ENCODE assay signal across 16 cellular contexts in genomic region chr9:124773473-124774130, GRCh38. TPM values are rescaled to one million over a fixed set of nuclear protein-coding genes. Genes with fewer than 3 reads are reported as not detected.
DNase-seq lines count a peak whose midpoint lies in the region; ATAC-seq and TF ChIP-seq lines count a peak whose summit lies in the region.
"Had no signal": no experiment of that assay in that cellular context is flagged by ENCODE, and none has a peak within 500 bp of the region (broad histone marks: within the 10 kb centered on the region; RNA-seq: fewer than 3 reads in every experiment).

No MANE protein-coding gene starts in this region.

- H3K27me3 Mint-ChIP-seq in stimulated activated naive CD8-positive, alpha-beta T cell treated with anti-CD3 and anti-CD28 coated beads, Interleukin-15, amount 100 ng/mL, for 72 hours: peaks cover 86% of the 10 kb centered on the region
- H3K27me3 Mint-ChIP-seq in T-helper 17 cell (peaks cover 50% of the 10 kb centered on the region), memory B cell (peaks cover 24% of the 10 kb centered on the region), type B pancreatic cell (peaks cover 44% of the 10 kb centered on the region)

- peak overlapping the region in 1 of 2 donors; percentile 2 for H3K4me3 Mint-ChIP-seq in stimulated activated naive CD8-positive, alpha-beta T cell treated with anti-CD3 and anti-CD28 coated beads, Interleukin-15, amount 100 ng/mL, for 72 hours
- H3K4me3 Mint-ChIP-seq in T-helper 17 cell: peak overlapping the region; percentile 45
- peak overlapping the region; percentile 3 for H3K4me3 Mint-ChIP-seq in memory B cell
- H3K4me3 Mint-ChIP-seq in type B pancreatic cell: peak overlapping the region; percentile 73
- H3K4me3 Mint-ChIP-seq: activated naive CD8-positive, alpha-beta T cell treated with anti-CD3 and anti-CD28 coated beads for 36 hours had no signal

- no peak for DNase-seq in stimulated activated naive CD8-positive, alpha-beta T cell treated with anti-CD3 and anti-CD28 coated beads, Interleukin-15, amount 100 ng/mL, for 72 hours
- no peak for DNase-seq in stimulated activated naive CD8-positive, alpha-beta T cell treated with anti-CD3 and anti-CD28 coated beads, Interleukin-15, Interleukin-2, amounts not matched to agents 100 U/mL and 50 U/mL, for 24 hours
- DNase-seq in T-helper 17 cell (no peak), memory B cell (ENCODE audit: low spot score in 2 of 2) (no peak), type B pancreatic cell (ENCODE audit: extremely low spot score, unreplicated experiment) (no peak), NCI-H2081 (lab: John Stamatoyannopoulos, UW) (no peak), NCI-H748 (lab: John Stamatoyannopoulos, UW; ENCODE audit: unreplicated experiment) (no peak)

- ATAC-seq in stimulated activated naive CD8-positive, alpha-beta T cell treated with anti-CD3 and anti-CD28 coated beads, Interleukin-15, amount 100 ng/mL, for 72 hours: peak; percentile 16
- ATAC-seq in stimulated activated naive CD8-positive, alpha-beta T cell treated with anti-CD3 and anti-CD28 coated beads, Interleukin-15, Interleukin-2, amounts not matched to agents 100 U/mL and 50 U/mL, for 24 hours: no peak
- ATAC-seq in T-helper 17 cell: no peak
- ATAC-seq in memory B cell (ENCODE audit: low read depth): no peak
- no peak for ATAC-seq in HG02852 (IDR thresholded peaks at IDR 0.05; ENCODE audit: unreplicated experiment)

- no peaks in the 10 kb centered on the region for H3K9me3 Mint-ChIP-seq in stimulated activated naive CD8-positive, alpha-beta T cell treated with anti-CD3 and anti-CD28 coated beads, Interleukin-15, amount 100 ng/mL, for 72 hours
- H3K9me3 Mint-ChIP-seq in memory B cell (no peaks in the 10 kb centered on the region), type B pancreatic cell (no peaks in the 10 kb centered on the region)
- H3K9me3 Mint-ChIP-seq: activated CD4-positive, alpha-beta memory T cell treated with anti-CD3 and anti-CD28 coated beads for 36 hours; activated naive CD8-positive, alpha-beta T cell treated with anti-CD3 and anti-CD28 coated beads for 36 hours had no signal

- peaks cover 64% of the 10 kb centered on the region for H3K4me1 Mint-ChIP-seq in stimulated activated naive CD8-positive, alpha-beta T cell treated with anti-CD3 and anti-CD28 coated beads, Interleukin-15, amount 100 ng/mL, for 72 hours
- H3K4me1 Mint-ChIP-seq in T-helper 17 cell: peaks cover 44% of the 10 kb centered on the region
- H3K4me1 Mint-ChIP-seq in memory B cell: peaks cover 24% of the 10 kb centered on the region
- peaks cover 24% of the 10 kb centered on the region for H3K4me1 Mint-ChIP-seq in type B pancreatic cell (ENCODE audit: unreplicated experiment)

- TF ChIP-seq CTCF in type B pancreatic cell (conservative IDR thresholded peaks at IDR 0.05): no peak

- H3K9me3 ChIP-seq in T-helper 17 cell (ENCODE audit: control insufficient read depth, low read length, poor library complexity, severe bottlenecking): no peaks in the 10 kb centered on the region
- H3K9me3 ChIP-seq: ascending aorta, BLaER1, Caco-2, prostate gland, sigmoid colon, upper lobe of left lung had no signal

- no peak overlapping the region for H3K27ac Mint-ChIP-seq in stimulated activated naive CD8-positive, alpha-beta T cell treated with anti-CD3 and anti-CD28 coated beads, Interleukin-15, amount 100 ng/mL, for 72 hours
- peak overlapping the region; percentile 93 for H3K27ac Mint-ChIP-seq in T-helper 17 cell
- H3K27ac Mint-ChIP-seq in memory B cell: no peak overlapping the region
- H3K27ac Mint-ChIP-seq in type B pancreatic cell: no peak overlapping the region
- H3K27ac Mint-ChIP-seq: activated CD4-positive, alpha-beta memory T cell treated with anti-CD3 and anti-CD28 coated beads for 36 hours; activated naive CD8-positive, alpha-beta T cell treated with anti-CD3 and anti-CD28 coated beads for 36 hours had no signal

- peaks cover 5% of the 10 kb centered on the region for H3K36me3 Mint-ChIP-seq in T-helper 17 cell (ENCODE audit: low read depth)
- no peaks in the 10 kb centered on the region for H3K36me3 Mint-ChIP-seq in memory B cell
- no peaks in the 10 kb centered on the region for H3K36me3 Mint-ChIP-seq in type B pancreatic cell
- H3K36me3 Mint-ChIP-seq: activated CD4-positive, alpha-beta memory T cell treated with anti-CD3 and anti-CD28 coated beads for 36 hours; activated naive CD8-positive, alpha-beta T cell treated with anti-CD3 and anti-CD28 coated beads for 36 hours had no signal

RNA-seq across cellular contexts. Expression of gene NR6A1, which starts 2.5 kb away (rescaled TPM):
- total RNA-seq in T-helper 17 cell: under 1 TPM; 0.08 to 0.22 TPM
- 6.5 and 10.0 TPM in 2 replicates for total RNA-seq in type B pancreatic cell (ENCODE audit: low replicate concordance)

RNA-seq across cellular contexts. Expression of gene OLFML2A, which starts 3.3 kb away (rescaled TPM):
- total RNA-seq in T-helper 17 cell: not detected
- 6.3 and 10.8 TPM in 2 replicates for total RNA-seq in type B pancreatic cell (ENCODE audit: low replicate concordance)
- total RNA-seq: activated CD4-positive, alpha-beta memory T cell treated with anti-CD3 and anti-CD28 coated beads for 36 hours; activated naive CD8-positive, alpha-beta T cell treated with anti-CD3 and anti-CD28 coated beads for 36 hours had no signal
